ENCODE assay signal across 14 cellular contexts in the genomic region with DNA sequence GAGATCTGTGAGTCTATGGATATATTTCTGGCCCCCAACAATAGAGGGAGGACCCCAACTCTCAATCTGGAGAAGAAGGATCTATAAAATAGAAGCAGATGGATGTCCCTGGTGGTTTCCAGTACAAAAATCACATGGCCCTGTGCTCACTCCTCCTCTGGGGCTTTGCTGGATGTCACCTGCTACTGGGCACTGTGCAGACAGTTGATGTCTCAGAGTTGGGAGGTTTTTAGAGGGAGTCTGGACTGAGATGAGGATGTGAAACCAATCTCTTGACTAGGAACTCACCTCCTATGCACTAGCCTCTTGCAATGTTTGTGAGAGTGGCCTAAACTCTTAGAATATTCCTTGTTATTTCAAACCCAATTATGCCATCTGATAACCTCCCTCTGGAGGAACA.
DNase-seq lines count a peak whose midpoint lies in the region; ATAC-seq, FAIRE-seq and TF ChIP-seq lines count a peak whose summit lies in the region.
"Had no signal": no experiment of that assay in that cellular context is flagged by ENCODE, and none has a peak within 500 bp of the region (broad histone marks: within the 10 kb centered on the region; RNA-seq: fewer than 3 reads in every experiment).

No MANE protein-coding gene starts in this region.

- H3K27me3 ChIP-seq in GM12878 (replicated peaks in 1 of 2; ENCODE audit: control insufficient read depth in 2 of 2, insufficient read depth in 2 of 2, low read length in 1 of 2): no peaks in the 10 kb centered on the region
- no peaks in the 10 kb centered on the region for H3K27me3 ChIP-seq in effector memory CD4-positive, alpha-beta T cell (replicated peaks; ENCODE audit: control insufficient read depth, insufficient read depth, low read length, poor library complexity, severe bottlenecking)
- H3K27me3 ChIP-seq: neutrophil had no signal

- H3K4me3 ChIP-seq in GM12878 (no peak overlapping the region), foreskin fibroblast (ENCODE audit: low read depth in 1 of 2, low read length in 2 of 2) (no peak overlapping the region)
- H3K4me3 ChIP-seq in effector memory CD4-positive, alpha-beta T cell (ENCODE audit: insufficient read depth, low read depth, low read length, poor library complexity, severe bottlenecking): no peak overlapping the region

- peak; percentile 92 for FAIRE-seq in GM12878 (lab: Jason Lieb, UNC)
- FAIRE-seq: D721Med, RCC 7860, urothelium cell line had no signal

- intact Hi-C loops in GM12878 (cut with micrococcal nuclease; ENCODE audit: unreplicated experiment): no loop called here

- no peak overlapping the region for H3K4me3 Mint-ChIP-seq in activated CD4-positive, alpha-beta T cell treated with anti-CD3 and anti-CD28 coated beads, Interleukin-2, amount 10 ng/mL, durations not matched to agents 7 days and 5 days

- TF ChIP-seq RAD21 in GM12878 (IDR thresholded peaks at IDR 0.05; ENCODE audit: insufficient read depth, low read depth, low read length): no peak

- H3K27me3 Mint-ChIP-seq in activated CD4-positive, alpha-beta T cell treated with anti-CD3 and anti-CD28 coated beads, Interleukin-2, amount 10 ng/mL, durations not matched to agents 7 days and 5 days: no peaks in the 10 kb centered on the region

- H3K79me2 ChIP-seq in GM12878 (ENCODE audit: control insufficient read depth, insufficient read depth, low read length): no peaks in the 10 kb centered on the region

- H3K4me1 Mint-ChIP-seq in activated CD4-positive, alpha-beta T cell treated with anti-CD3 and anti-CD28 coated beads, Interleukin-2, amount 10 ng/mL, durations not matched to agents 7 days and 5 days: peaks cover 13% of the 10 kb centered on the region

- H3K9me3 ChIP-seq in GM12878 (replicated peaks; ENCODE audit: control insufficient read depth, insufficient read depth, low read length): no peaks in the 10 kb centered on the region
- no peaks in the 10 kb centered on the region for H3K9me3 ChIP-seq in effector memory CD4-positive, alpha-beta T cell (ENCODE audit: control insufficient read depth, low read length)
- H3K9me3 ChIP-seq: neutrophil had no signal

- no peak overlapping the region for H3K27ac Mint-ChIP-seq in activated CD4-positive, alpha-beta T cell treated with anti-CD3 and anti-CD28 coated beads, Interleukin-2, amount 10 ng/mL, durations not matched to agents 7 days and 5 days

- no peak overlapping the region for H2AFZ ChIP-seq in GM12878 (ENCODE audit: control insufficient read depth, low read depth, low read length)

- no TSS peak for BruUV-seq in GM12878 (replicated peaks; lab: Mats Ljungman, UMichigan)

- POLR2A ChIA-PET in GM12878 (lab: Charles Lee): interaction anchor here (1.1 to 1.7 kb wide), 2 partner anchors 9 to 489 kb away, joined by 3 to 4 read pairs; no protein-coding TSS in a partner anchor
- POLR2A ChIA-PET in activated CD4-positive, alpha-beta T cell treated with anti-CD3 and anti-CD28 coated beads, Interleukin-2, amount 10 ng/mL, durations not matched to agents 7 days and 5 days (lab: Charles Lee): no interaction called here

- peaks cover 23% of the 10 kb centered on the region for H3K4me1 ChIP-seq in GM12878 (ENCODE audit: control insufficient read depth, insufficient read depth, low read length)
- no peaks in the 10 kb centered on the region for H3K4me1 ChIP-seq in effector memory CD4-positive, alpha-beta T cell (ENCODE audit: control insufficient read depth, insufficient read depth, low read length, poor library complexity, severe bottlenecking)

- TF ChIP-seq EP300 in GM12878 (IDR thresholded peaks at IDR 0.05; ENCODE audit: borderline replicate concordance in 1 of 2, control insufficient read depth in 1 of 2, low read depth in 2 of 2, low read length in 2 of 2): no peak; a peak in 1 of 4 replicates

- H3K36me3 ChIP-seq in GM12878 (ENCODE audit: control insufficient read depth in 2 of 2, insufficient read depth in 2 of 2, low read length in 1 of 2): no peaks in the 10 kb centered on the region
- H3K36me3 ChIP-seq in effector memory CD4-positive, alpha-beta T cell (ENCODE audit: control insufficient read depth, insufficient read depth, low read length): no peaks in the 10 kb centered on the region
- H3K36me3 ChIP-seq: neutrophil had no signal

- no peak overlapping the region for H3K9ac ChIP-seq in GM12878 (ENCODE audit: control insufficient read depth, insufficient read depth, low read length)

- TF ChIP-seq POLR2A in GM12878 (IDR thresholded peaks at IDR 0.05; ENCODE audit: low read depth, low read length): no peak

- H3K9me3 Mint-ChIP-seq in activated CD4-positive, alpha-beta T cell treated with anti-CD3 and anti-CD28 coated beads, Interleukin-2, amount 10 ng/mL, durations not matched to agents 7 days and 5 days: no peaks in the 10 kb centered on the region

- 0 out of 2 replicates have a peak, but pooled peaks cover 2% of the 10 kb centered on the region for H4K20me1 ChIP-seq in GM12878 (ENCODE audit: control insufficient read depth, insufficient read depth)

- SMC1A ChIA-PET in GM12878 (lab: Charles Lee; ENCODE audit: uncharacterized antibody, unreplicated experiment): interaction anchor here (0.8 to 1.8 kb wide), 5 partner anchors 9 to 244 kb away, joined by 3 to 7 read pairs (median 5); no protein-coding TSS in a partner anchor

- no peak for TF ChIP-seq CTCF in GM12878 (IDR thresholded peaks at IDR 0.05 in 2 of 3, conservative IDR thresholded peaks at IDR 0.05 in 1 of 3; ENCODE audit: control insufficient read depth in 2 of 3, extremely low read depth in 1 of 3, insufficient read depth in 1 of 3, low read depth in 3 of 3, low read length in 3 of 3)
- TF ChIP-seq CTCF in foreskin fibroblast (IDR thresholded peaks at IDR 0.05; ENCODE audit: low read depth, low read length): no peak

- DNase-seq in GM12878 (ENCODE audit: low read depth, low spot score): peak; percentile 34
- no peak for DNase-seq in foreskin fibroblast
- no peak for DNase-seq in activated CD4-positive, alpha-beta T cell treated with anti-CD3 and anti-CD28 coated beads, Interleukin-2, amount 10 ng/mL, durations not matched to agents 7 days and 5 days
- DNase-seq in effector memory CD4-positive, alpha-beta T cell: no peak
- DNase-seq in NCI-H1436 (lab: John Stamatoyannopoulos, UW): no peak
- DNase-seq: activated CD4-positive, alpha-beta T cell treated with anti-CD3 and anti-CD28 coated beads for 4 hours; NCI-H1092 treated with DMSO at 0.1 percent for 48 hours had no signal

- H3K27ac ChIP-seq in GM12878 (ENCODE audit: control insufficient read depth, insufficient read depth): no peak overlapping the region
- H3K27ac ChIP-seq in effector memory CD4-positive, alpha-beta T cell (ENCODE audit: insufficient read depth, low read length, poor library complexity, severe bottlenecking): no peak overlapping the region
- H3K27ac ChIP-seq: neutrophil had no signal

- RAD21 ChIA-PET in GM12878 (lab: Charles Lee; ENCODE audit: unreplicated experiment): interaction anchor here (1.0 to 1.7 kb wide), 2 partner anchors 31 to 435 kb away, joined by 3 to 8 read pairs; no protein-coding TSS in a partner anchor

- ATAC-seq in GM18861 (IDR thresholded peaks at IDR 0.05; ENCODE audit: unreplicated experiment) (peak; percentile 93), GM21723 (IDR thresholded peaks at IDR 0.05; ENCODE audit: unreplicated experiment) (peak; percentile 88), HG03196 (IDR thresholded peaks at IDR 0.05; ENCODE audit: unreplicated experiment) (peak; percentile 81), GM12878 (peak; percentile 96)

- peaks cover 1% of the 10 kb centered on the region for H3K36me3 Mint-ChIP-seq in activated CD4-positive, alpha-beta T cell treated with anti-CD3 and anti-CD28 coated beads, Interleukin-2, amount 10 ng/mL, durations not matched to agents 7 days and 5 days (ENCODE audit: low read depth)

- CTCF ChIA-PET in GM12878 (lab: Yijun Ruan, JAX): interaction anchor here (0.6 to 5.2 kb wide), 5 partner anchors 7 to 139 kb away, joined by 3 to 26 read pairs (median 8); no protein-coding TSS in a partner anchor
- CTCF ChIA-PET in activated CD4-positive, alpha-beta T cell treated with anti-CD3 and anti-CD28 coated beads, Interleukin-2, amount 10 ng/mL, durations not matched to agents 7 days and 5 days (lab: Charles Lee): interaction anchor here (0.5 to 1.2 kb wide), 3 partner anchors 12 to 33 kb away, joined by 3 read pairs; no protein-coding TSS in a partner anchor

- peak overlapping the region; percentile 28; the same call in 1 of the 2 replicates for H3K4me2 ChIP-seq in GM12878 (ENCODE audit: control insufficient read depth, insufficient read depth)

- in situ Hi-C loops in GM12878 (cut with MboI): no loop called here

TF ChIP-seq in GM12878, 131 proteins besides CTCF, POLR2A, EP300 and RAD21 (continues in another document):
- TF ChIP-seq ESRRA (IDR thresholded peaks at IDR 0.05; ENCODE audit: low read length): no peak
- no peak for TF ChIP-seq YY1 (IDR thresholded peaks at IDR 0.05; ENCODE audit: low read depth, low read length)
- peak; percentile 78; the same call in 1 of the 2 replicates for TF ChIP-seq EED (IDR thresholded peaks at IDR 0.05; ENCODE audit: low read depth)
- TF ChIP-seq CHD2 (IDR thresholded peaks at IDR 0.05; ENCODE audit: borderline replicate concordance, low read depth, low read length): no peak
- peak; percentile 76; a peak in 3 of 4 replicates for TF ChIP-seq IKZF2 (IDR thresholded peaks at IDR 0.05)
- TF ChIP-seq ZNF622 (IDR thresholded peaks at IDR 0.05): no peak
- TF ChIP-seq, protein P1, sequence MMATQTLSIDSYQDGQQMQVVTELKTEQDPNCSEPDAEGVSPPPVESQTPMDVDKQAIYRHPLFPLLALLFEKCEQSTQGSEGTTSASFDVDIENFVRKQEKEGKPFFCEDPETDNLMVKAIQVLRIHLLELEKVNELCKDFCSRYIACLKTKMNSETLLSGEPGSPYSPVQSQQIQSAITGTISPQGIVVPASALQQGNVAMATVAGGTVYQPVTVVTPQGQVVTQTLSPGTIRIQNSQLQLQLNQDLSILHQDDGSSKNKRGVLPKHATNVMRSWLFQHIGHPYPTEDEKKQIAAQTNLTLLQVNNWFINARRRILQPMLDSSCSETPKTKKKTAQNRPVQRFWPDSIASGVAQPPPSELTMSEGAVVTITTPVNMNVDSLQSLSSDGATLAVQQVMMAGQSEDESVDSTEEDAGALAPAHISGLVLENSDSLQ (IDR thresholded peaks at IDR 0.05): peak; percentile 68
- TF ChIP-seq NR2C2 (IDR thresholded peaks at IDR 0.05; ENCODE audit: borderline replicate concordance, control insufficient read depth, insufficient read length, low read depth): no peak
- 0 out of 2 replicates have a peak, but pooled peaks have one; percentile 36 for TF ChIP-seq NFIC (IDR thresholded peaks at IDR 0.05; ENCODE audit: low read depth, low read length)
- no peak for TF ChIP-seq EGR1 (IDR thresholded peaks at IDR 0.05; ENCODE audit: borderline replicate concordance in 1 of 2, low read depth in 2 of 2, low read length in 2 of 2)
- TF ChIP-seq ZZZ3 (IDR thresholded peaks at IDR 0.05; ENCODE audit: control insufficient read depth, insufficient read length, low read depth): no peak
